ENCODE assay signal across 8 cellular contexts in genomic region chr4:122710434-122711308, GRCh38. TPM values are rescaled to one million over a fixed set of nuclear protein-coding genes. Genes with fewer than 3 reads are reported as not detected.
DNase-seq lines count a peak whose midpoint lies in the region; ATAC-seq and TF ChIP-seq lines count a peak whose summit lies in the region.

No MANE protein-coding gene starts in this region.

- 68% methylated on average over 9 of the region's 9 CpGs for WGBS in esophagus muscularis mucosa

- no peaks in the 10 kb centered on the region for H3K9me3 ChIP-seq in esophagus muscularis mucosa

- H3K4me3 ChIP-seq in epithelial cell of esophagus (ENCODE audit: low read length) (no peak overlapping the region), esophagus muscularis mucosa (no peak overlapping the region)

- ATAC-seq in GM18502 (IDR thresholded peaks at IDR 0.05; ENCODE audit: poor library complexity, unreplicated experiment) (peak; percentile 83), GM21529 (IDR thresholded peaks at IDR 0.05; ENCODE audit: unreplicated experiment) (peak; percentile 84)

- intact Hi-C loops in esophagus muscularis mucosa (cut with DNase I), result no loop called here

- H3K36me3 ChIP-seq in esophagus muscularis mucosa, result peaks cover 0 to 11% (median 0%) of the 10 kb centered on the region in 4 donors

- TF ChIP-seq CTCF in epithelial cell of esophagus (IDR thresholded peaks at IDR 0.05; ENCODE audit: insufficient read depth, low read depth, low read length, missing control alignments), result no peak
- TF ChIP-seq CTCF in esophagus muscularis mucosa (IDR thresholded peaks at IDR 0.05), result no peak

- DNase-seq in epithelial cell of esophagus (ENCODE audit: low read depth), result peak; percentile 28
- no peak for DNase-seq in esophagus muscularis mucosa (ENCODE audit: extremely low spot score)
- no peak for DNase-seq in GM19240 (ENCODE audit: insufficient read length, low spot score)
- DNase-seq in SIG-M5 (lab: John Stamatoyannopoulos, UW), result no peak
- DNase-seq in DMS79 (lab: John Stamatoyannopoulos, UW), result no peak

- no peaks in the 10 kb centered on the region for H3K27me3 ChIP-seq in esophagus muscularis mucosa

- TF ChIP-seq POLR2A in esophagus muscularis mucosa (IDR thresholded peaks at IDR 0.05; ENCODE audit: low read depth), result no peak

- no peak for TF ChIP-seq RAD21 in Ishikawa (IDR thresholded peaks at IDR 0.05; ENCODE audit: low read depth)

- peaks cover 0 to 4% (median 0%) of the 10 kb centered on the region in 4 donors for H3K4me1 ChIP-seq in esophagus muscularis mucosa

- peak; percentile 24; the same call in 1 of the 2 replicates for TF ChIP-seq EP300 in Ishikawa (IDR thresholded peaks at IDR 0.05; ENCODE audit: borderline replicate concordance)
- TF ChIP-seq EP300 in esophagus muscularis mucosa (IDR thresholded peaks at IDR 0.05), result no peak

- H3K27ac ChIP-seq in esophagus muscularis mucosa (replicated peaks in 1 of 4), result no peak overlapping the region

TF ChIP-seq in Ishikawa, 13 proteins besides CTCF, POLR2A, EP300 and RAD21:
- TF ChIP-seq NFIC (IDR thresholded peaks at IDR 0.05) (no peak), CREB1 (IDR thresholded peaks at IDR 0.05; ENCODE audit: low read depth) (no peak), TEAD4 (IDR thresholded peaks at IDR 0.05) (peak; percentile 42; the same call in 1 of the 2 replicates), REST (IDR thresholded peaks at IDR 0.05; ENCODE audit: low read depth) (no peak), TCF12 (IDR thresholded peaks at IDR 0.05; ENCODE audit: low read depth) (no peak)

RNA-seq across cellular contexts. Expression of gene BBS12, which starts 21.8 kb away (rescaled TPM):
- total RNA-seq in esophagus muscularis mucosa, result 1 to 10 TPM; 3.0 to 5.7 (median 4.0) TPM
